Comparison of ENCODE assay signal across 8 cellular contexts in the genomic region with DNA sequence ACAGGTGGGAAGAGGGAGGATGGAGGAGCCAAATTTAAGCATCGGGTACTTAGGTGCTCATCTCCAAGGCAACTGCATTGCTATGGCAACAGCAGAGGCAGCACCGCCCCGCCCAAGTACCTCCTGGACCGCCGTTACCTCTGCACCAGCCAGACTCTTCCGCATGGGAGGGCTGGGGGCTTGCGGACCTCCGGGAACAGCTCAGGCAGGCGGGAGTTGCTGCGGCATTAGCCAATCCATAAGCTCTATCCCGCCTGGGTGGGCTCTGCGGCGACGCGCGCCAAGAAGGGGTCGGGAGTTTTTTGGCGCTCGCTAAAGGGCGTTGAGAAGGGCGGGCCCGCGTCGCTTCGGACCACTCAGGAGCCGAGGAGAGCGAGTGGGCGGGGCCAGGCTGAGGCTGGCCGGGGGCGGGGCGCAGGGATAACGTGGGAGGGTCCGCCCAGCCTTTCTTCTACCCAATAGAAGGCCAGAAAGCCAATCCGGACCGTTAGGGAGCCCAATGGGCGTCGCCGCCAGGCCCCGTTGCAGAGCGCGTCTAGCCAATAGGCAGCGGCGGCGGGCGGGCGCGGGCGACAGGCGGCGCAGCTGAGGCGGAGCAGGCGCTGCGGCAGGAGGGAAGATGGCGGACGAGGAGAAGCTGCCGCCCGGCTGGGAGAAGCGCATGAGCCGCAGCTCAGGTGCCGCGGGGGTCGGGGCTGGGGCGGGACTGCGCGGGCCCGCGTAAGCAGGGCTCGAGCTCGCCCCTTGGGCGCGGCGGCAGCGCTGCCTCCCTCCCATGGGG. TPM values are rescaled to one million over a fixed set of nuclear protein-coding genes. Genes with fewer than 3 reads are reported as not detected.
DNase-seq lines count a peak whose midpoint lies in the region; ATAC-seq and TF ChIP-seq lines count a peak whose summit lies in the region.

Gene PIN1 (plus strand): TSS at position 593 of the 781 bp plus-strand sequence. CDS start 27 bp downstream, at position 620.

- no peaks in the 10 kb centered on the region for H3K9me3 Mint-ChIP-seq in HFFc6
- H3K9me3 Mint-ChIP-seq in activated naive CD4-positive, alpha-beta T cell treated with anti-CD3 and anti-CD28 coated beads, Interleukin-2, amount 10 ng/mL, durations not matched to agents 7 days and 5 days, result no peaks in the 10 kb centered on the region

- TF ChIP-seq EP300 in gastroesophageal sphincter (IDR thresholded peaks at IDR 0.05), result no peak

- H3K36me3 Mint-ChIP-seq in HFFc6 (ENCODE audit: low read depth), result no peaks in the 10 kb centered on the region
- peaks cover 25% of the 10 kb centered on the region for H3K36me3 Mint-ChIP-seq in activated naive CD4-positive, alpha-beta T cell treated with anti-CD3 and anti-CD28 coated beads, Interleukin-2, amount 10 ng/mL, durations not matched to agents 7 days and 5 days

- H3K27ac ChIP-seq in SK-N-MC (no peak within 1 kb of the TSS), gastroesophageal sphincter (peak within 1 kb of the TSS; percentile 30 to 85 (median 84))

- peak within 1 kb of the TSS; percentile 86 for H3K9ac ChIP-seq in SK-N-MC (ENCODE audit: insufficient read length)

- DNase-seq in HFFc6 (peak; percentile 98), NB4 (ENCODE audit: low read depth) (peak; percentile 100), SK-N-MC (ENCODE audit: low read depth, low spot score) (peak; percentile 93), non-pigmented ciliary epithelial cell (ENCODE audit: low read depth) (peak; percentile 89), superior temporal gyrus (ENCODE audit: extremely low spot score) (peak; percentile 99)
- peak; percentile 99 for DNase-seq in activated naive CD4-positive, alpha-beta T cell treated with anti-CD3 and anti-CD28 coated beads, Interleukin-2, amount 10 ng/mL, durations not matched to agents 7 days and 5 days

- CTCF ChIA-PET in activated naive CD4-positive, alpha-beta T cell treated with anti-CD3 and anti-CD28 coated beads, Interleukin-2, amount 10 ng/mL, durations not matched to agents 7 days and 5 days (lab: Charles Lee), result interaction anchor here (0.6 to 1.2 kb wide), 3 partner anchors 23 to 209 kb away, joined by 3 read pairs; no protein-coding TSS in a partner anchor

- H3K4me3 ChIP-seq in GM08714 (ENCODE audit: low read length) (peak within 1 kb of the TSS; percentile 93), NB4 (ENCODE audit: low read depth, low read length) (peak within 1 kb of the TSS; percentile 96), SK-N-MC (peak within 1 kb of the TSS; percentile 86), gastroesophageal sphincter (peak within 1 kb of the TSS; percentile 70 to 82)

- 0% methylated on average over 5 of the region's 73 CpGs; no CpG with 5 or more reads in 1 of the 2 donors for WGBS in gastroesophageal sphincter (ENCODE audit: low coverage in 1 of 2), 2 donors

- no peaks in the 10 kb centered on the region for H3K27me3 ChIP-seq in gastroesophageal sphincter

- TF ChIP-seq POLR2A in NB4 (IDR thresholded peaks at IDR 0.05; ENCODE audit: extremely low read depth, insufficient read length) (peak; percentile 81), gastroesophageal sphincter (IDR thresholded peaks at IDR 0.05) (peak in 1 of 2 donors; percentile 21)

- H3K36me3 ChIP-seq in SK-N-MC (ENCODE audit: insufficient read depth, low read length), result peaks cover 18% of the 10 kb centered on the region
- H3K36me3 ChIP-seq in gastroesophageal sphincter, result peaks cover 0 to 51% of the 10 kb centered on the region in 2 donors

- peak; percentile 99 for ATAC-seq in gastroesophageal sphincter

- H3K4me3 Mint-ChIP-seq in HFFc6, result peak within 1 kb of the TSS; percentile 95
- peak within 1 kb of the TSS; percentile 92 for H3K4me3 Mint-ChIP-seq in activated naive CD4-positive, alpha-beta T cell treated with anti-CD3 and anti-CD28 coated beads, Interleukin-2, amount 10 ng/mL, durations not matched to agents 7 days and 5 days

- H3K27ac Mint-ChIP-seq in HFFc6, result peak within 1 kb of the TSS; percentile 84
- H3K27ac Mint-ChIP-seq in activated naive CD4-positive, alpha-beta T cell treated with anti-CD3 and anti-CD28 coated beads, Interleukin-2, amount 10 ng/mL, durations not matched to agents 7 days and 5 days, result peak within 1 kb of the TSS; percentile 90

- peaks cover 4% of the 10 kb centered on the region; the same call in 1 of the 2 replicates for H3K27me3 Mint-ChIP-seq in HFFc6 (ENCODE audit: insufficient read depth)
- H3K27me3 Mint-ChIP-seq in activated naive CD4-positive, alpha-beta T cell treated with anti-CD3 and anti-CD28 coated beads, Interleukin-2, amount 10 ng/mL, durations not matched to agents 7 days and 5 days, result no peaks in the 10 kb centered on the region

- TF ChIP-seq CTCF in HFFc6 (IDR thresholded peaks at IDR 0.05), result peak; percentile 81
- TF ChIP-seq CTCF in NB4 (IDR thresholded peaks at IDR 0.05; ENCODE audit: low read depth, low read length), result peak; percentile 42
- peak in 3 of 4 experiments; percentile 39 to 74 (median 56) for TF ChIP-seq CTCF in gastroesophageal sphincter (IDR thresholded peaks at IDR 0.05)

- peaks cover 21% of the 10 kb centered on the region for H3K4me1 Mint-ChIP-seq in HFFc6 (ENCODE audit: low read depth)
- peaks cover 34% of the 10 kb centered on the region for H3K4me1 Mint-ChIP-seq in activated naive CD4-positive, alpha-beta T cell treated with anti-CD3 and anti-CD28 coated beads, Interleukin-2, amount 10 ng/mL, durations not matched to agents 7 days and 5 days

- peaks cover 0 to 46% (median 5%) of the 10 kb centered on the region in 3 donors for H3K4me1 ChIP-seq in gastroesophageal sphincter

- H3K9me3 ChIP-seq in SK-N-MC (ENCODE audit: low read depth, low read length) (no peaks in the 10 kb centered on the region), gastroesophageal sphincter (no peaks in the 10 kb centered on the region)

RNA-seq across cellular contexts. Expression of gene PIN1, which starts in this region (rescaled TPM):
- 100 to 1,000 TPM; 113 to 153 (median 120) TPM for total RNA-seq in HFFc6 (2021; fragmentation: NEBNext Ultra II Directional; extraction: Animal tissue kit (Norgen Biotek cat#: 25700))
- 100 to 1,000 TPM; 137 to 160 (median 153) TPM for total RNA-seq in gastroesophageal sphincter
